Comparison of ENCODE assay signal across 18 cellular contexts in genomic region chr5:175734016-175734415, GRCh38.
A peak's percentile ranks its signal among the peaks of the same experiment; 100 is the strongest.
DNase-seq lines count a peak whose midpoint lies in the region; ATAC-seq and TF ChIP-seq lines count a peak whose summit lies in the region.
"Had no signal": no experiment of that assay in that cellular context is flagged by ENCODE, and none has a peak within 500 bp of the region (broad histone marks: within the 10 kb centered on the region; RNA-seq: fewer than 3 reads in every experiment).

No MANE protein-coding gene starts in this region.

- intact Hi-C loops in psoas muscle (cut with DNase I), result no loop called here

- H3K18ac ChIP-seq in neuronal stem cell (ENCODE audit: low read length), result no peak overlapping the region

- WGBS in neuronal stem cell (ENCODE audit: extremely low coverage in 2 of 2, insufficient read length in 2 of 2, insufficient replicate concordance in 1 of 2), 2 donors, result no CpG with 5 or more reads among the region's 14 CpGs
- 80 to 84% (median 83%) methylated on average over 14 of the region's 14 CpGs for WGBS in psoas muscle, 3 donors

- no peak overlapping the region for H2BK12ac ChIP-seq in neuronal stem cell (ENCODE audit: low read length)

- H3K23ac ChIP-seq in neuronal stem cell (ENCODE audit: low read depth, low read length, poor library complexity), result no peak overlapping the region

- H2AFZ ChIP-seq in neuronal stem cell (ENCODE audit: low read length), result no peak overlapping the region
- H2AFZ ChIP-seq: GM23338 had no signal

- H3K79me1 ChIP-seq in neuronal stem cell (ENCODE audit: low read depth, low read length), result no peaks in the 10 kb centered on the region

- H4K8ac ChIP-seq in neuronal stem cell (ENCODE audit: low read depth, low read length), result no peak overlapping the region

- no peak overlapping the region for H2AK5ac ChIP-seq in neuronal stem cell (ENCODE audit: low read depth, low read length)

- H3K4me3 ChIP-seq in RWPE2 (ENCODE audit: severe bottlenecking), result no peak overlapping the region
- no peak overlapping the region for H3K4me3 ChIP-seq in neuronal stem cell (ENCODE audit: low read length in 2 of 2)
- H3K4me3 ChIP-seq in psoas muscle, result no peak overlapping the region
- H3K4me3 ChIP-seq: BLaER1, GM23338, HAP-1 had no signal

- H3K9me3 ChIP-seq in RWPE2 (ENCODE audit: severe bottlenecking) (peaks cover 2% of the 10 kb centered on the region), neuronal stem cell (replicated peaks in 1 of 2; ENCODE audit: control insufficient read depth in 2 of 2, insufficient read depth in 1 of 2, low read depth in 1 of 2, low read length in 2 of 2) (no peaks in the 10 kb centered on the region), psoas muscle (no peaks in the 10 kb centered on the region)
- H3K9me3 ChIP-seq: Caco-2, HAP-1 had no signal

- TF ChIP-seq CTCF in RWPE2 (IDR thresholded peaks at IDR 0.05; ENCODE audit: poor library complexity, severe bottlenecking), result no peak
- no peak for TF ChIP-seq CTCF in psoas muscle (IDR thresholded peaks at IDR 0.05)

- H3K27ac ChIP-seq in RWPE2 (ENCODE audit: poor library complexity, severe bottlenecking) (no peak overlapping the region), neuronal stem cell (replicated peaks; ENCODE audit: low read length) (no peak overlapping the region), psoas muscle (no peak overlapping the region), substantia nigra (ENCODE audit: low read depth, low read length, poor library complexity, severe bottlenecking) (no peak overlapping the region)
- H3K27ac ChIP-seq: 22Rv1, BLaER1, C4-2B had no signal

- H2BK15ac ChIP-seq in neuronal stem cell (ENCODE audit: low read length), result no peak overlapping the region

- no peak overlapping the region for H2BK5ac ChIP-seq in neuronal stem cell (ENCODE audit: low read length)

- no peak overlapping the region for H4K91ac ChIP-seq in neuronal stem cell (ENCODE audit: low read depth, low read length, poor library complexity)

- no peak overlapping the region for H3K4me2 ChIP-seq in neuronal stem cell (ENCODE audit: insufficient read depth, low read length, poor library complexity, severe bottlenecking)
- H3K4me2 ChIP-seq: GM23338 had no signal

- H3K27me3 ChIP-seq in RWPE2 (ENCODE audit: insufficient read depth, poor library complexity, severe bottlenecking) (peaks cover 10% of the 10 kb centered on the region), neuronal stem cell (ENCODE audit: control insufficient read depth in 3 of 3, insufficient read depth in 3 of 3, low read depth in 1 of 3, low read length in 3 of 3) (no peaks in the 10 kb centered on the region), psoas muscle (ENCODE audit: insufficient read depth in 3 of 3, low read length in 2 of 3) (peaks cover 0 to 21% (median 12%) of the 10 kb centered on the region in 3 donors)

- H3K9ac ChIP-seq in neuronal stem cell (ENCODE audit: low read depth, low read length, poor library complexity), result no peak overlapping the region
- H3K9ac ChIP-seq: BLaER1 had no signal

- peak overlapping the region; percentile 56 for H3K4ac ChIP-seq in neuronal stem cell (ENCODE audit: low read length)

- no peak overlapping the region for H2BK120ac ChIP-seq in neuronal stem cell (ENCODE audit: low read depth, low read length)

- ATAC-seq in RWPE2 (ENCODE audit: low read depth) (no peak), psoas muscle (no peak)
- ATAC-seq: CD8-positive, alpha-beta T cell; GM23338 had no signal

- peak overlapping the region; percentile 60 for H3K14ac ChIP-seq in neuronal stem cell (ENCODE audit: low read length)

- DNase-seq in DMS 273 (lab: John Stamatoyannopoulos, UW; ENCODE audit: unreplicated experiment) (peak; percentile 27), DMS 273 treated with DMSO at 0.1 percent for 48 hours (lab: John Stamatoyannopoulos, UW) (no peak), RWPE2 (ENCODE audit: low spot score) (peak; percentile 52), neuronal stem cell (ENCODE audit: low spot score) (no peak), psoas muscle (no peak), substantia nigra (lab: John Stamatoyannopoulos, UW) (no peak)
- DNase-seq: Caco-2; CD4-positive, CD25-positive, alpha-beta regulatory T cell; CD8-positive, alpha-beta T cell; DMS53; DMS79 treated with DMSO at 0.1 percent for 48 hours; GF-D8; HFFc6 had no signal

- H3K36me3 ChIP-seq in RWPE2 (ENCODE audit: low read depth), result no peaks in the 10 kb centered on the region
- no peaks in the 10 kb centered on the region for H3K36me3 ChIP-seq in neuronal stem cell (replicated peaks in 1 of 2; ENCODE audit: control insufficient read depth in 2 of 2, insufficient read depth in 2 of 2, low read length in 2 of 2)
- no peaks in the 10 kb centered on the region for H3K36me3 ChIP-seq in psoas muscle (ENCODE audit: insufficient read depth in 1 of 2, low read depth in 1 of 2)
- H3K36me3 ChIP-seq: BLaER1, HAP-1 had no signal

- H3K4me1 ChIP-seq in RWPE2 (ENCODE audit: insufficient read depth, poor library complexity, severe bottlenecking), result no peaks in the 10 kb centered on the region
- H3K4me1 ChIP-seq in neuronal stem cell (ENCODE audit: control insufficient read depth in 2 of 2, insufficient read depth in 1 of 2, low read depth in 1 of 2, low read length in 2 of 2), result peaks cover 0 to 8% of the 10 kb centered on the region in 2 donors
- no peaks in the 10 kb centered on the region for H3K4me1 ChIP-seq in psoas muscle
- H3K4me1 ChIP-seq: Caco-2, HAP-1 had no signal

Comparison
In these comparisons a context has a peak if more than half of its experiments do, and no peak if none do; other contexts are left out.
1. DNase-seq: peak in DMS 273 (single experiment) and RWPE2 (single experiment); none in DMS 273 treated with DMSO at 0.1 percent for 48 hours (single experiment), neuronal stem cell (single experiment), psoas muscle (0 of 2) and substantia nigra (0 of 49).